18 cellular contexts compared by ENCODE assay signal in the genomic region with DNA sequence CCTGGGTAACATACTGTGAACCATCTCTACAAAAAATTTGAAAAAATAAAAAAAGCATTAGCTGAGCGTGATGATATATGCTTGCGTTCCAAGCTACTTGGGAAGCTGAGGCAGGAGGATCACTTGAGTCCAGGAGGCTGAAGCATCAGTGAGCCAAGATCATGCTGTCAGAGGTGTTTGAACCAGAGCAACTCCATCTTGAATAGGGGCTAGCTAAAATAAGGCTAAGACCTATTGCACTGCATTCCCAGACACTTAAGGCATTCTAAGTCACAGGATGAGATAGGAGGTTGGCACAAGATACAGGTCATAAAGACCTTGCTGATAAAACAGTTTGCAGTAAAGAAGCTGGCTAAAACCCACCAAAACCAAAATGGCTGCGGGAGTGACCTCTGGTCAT. TPM values are rescaled to one million over a fixed set of nuclear protein-coding genes. Genes with fewer than 3 reads are reported as not detected.
"Had no signal": no experiment of that assay in that cellular context is flagged by ENCODE, and none has a peak within 500 bp of the region (broad histone marks: within the 10 kb centered on the region; RNA-seq: fewer than 3 reads in every experiment).

No MANE protein-coding gene starts in this region.

RNA-seq across cellular contexts. Expression of a gene that starts 58.5 kb away (rescaled TPM):
- total RNA-seq: activated naive CD4-positive, alpha-beta T cell treated with anti-CD3 and anti-CD28 coated beads for 36 hours; activated naive CD4-positive, alpha-beta T cell treated with anti-CD3 and anti-CD28 coated beads, Interleukin-2, amount 50 U/mL, for 72 hours; activated naive CD8-positive, alpha-beta T cell treated with anti-CD3 and anti-CD28 coated beads for 36 hours; activated naive CD8-positive, alpha-beta T cell treated with anti-CD3 and anti-CD28 coated beads, Interleukin-2, amount 10 ng/mL, durations not matched to agents 7 days and 5 days; activated T-cell treated with anti-CD3 and anti-CD28 coated beads, Interleukin-2, amount 50 U/mL, for 4 hours; activated T-cell treated with anti-CD3 and anti-CD28 coated beads, Interleukin-2, amount 50 U/mL, for 72 hours; activated T-helper 1 cell treated with anti-CD3 and anti-CD28 coated beads, Interleukin-12 subunit alpha, Interleukin-12 subunit beta, Interleukin-2, Interleukin-4 antibody, amounts not matched to agents 30 ng/mL and 10 ng/mL and 1 ng/mL, durations not matched to agents 14 hours and 24 hours and 36 hours; activated T-helper 17 cell treated with anti-CD3 and anti-CD28 coated beads, Interleukin-2, amount 50 U/mL, for 72 hours; activated T-helper 2 cell treated with anti-CD3 and anti-CD28 coated beads, Interferon-gamma antibody, Interleukin-2, Interleukin-4, amounts not matched to agents 10 μg/mL and 5 μg/mL and 100 μg/mL, durations not matched to agents 14 hours and 24 hours and 36 hours; aorta; ascending aorta; astrocyte; breast epithelium; bronchial epithelial cell; cardiac muscle cell; cardiac septum; cerebellum; chondrocyte had no signal
